In genomic region chr12:131415781-131416180, GRCh38 we compare ENCODE assay signal across 2 cellular contexts.
TF ChIP-seq lines count a peak whose summit lies in the region.

No MANE protein-coding gene starts in this region.

TF ChIP-seq in SK-N-SH, 30 proteins besides CTCF, POLR2A, EP300 and RAD21 (continued from another document):
- TF ChIP-seq GATA2 (CRISPR knock-in tag; IDR thresholded peaks at IDR 0.05) = no peak

TF ChIP-seq in SK-N-SH treated with all-trans-retinoic acid at 6 μM for 48 hours, 23 proteins besides CTCF, POLR2A, EP300 and RAD21 (continued from another document):
- TF ChIP-seq PATZ1 (CRISPR knock-in tag; IDR thresholded peaks at IDR 0.05; ENCODE audit: borderline replicate concordance) (no peak), OSR1 (CRISPR knock-in tag; IDR thresholded peaks at IDR 0.05) (no peak), TCF4 (CRISPR knock-in tag; IDR thresholded peaks at IDR 0.05; ENCODE audit: borderline replicate concordance) (no peak), ZNF70 (CRISPR knock-in tag; IDR thresholded peaks at IDR 0.05) (no peak), ZFP3 (CRISPR knock-in tag; IDR thresholded peaks at IDR 0.05) (no peak)
TF ChIP-seq in SK-N-SH treated with all-trans-retinoic acid at 6 μM for 48 hours: peak in this region for 0.
